1 cellular context compared by ENCODE assay signal in genomic region chrX:57918750-57919436, GRCh38.
TF ChIP-seq lines count a peak whose summit lies in the region.

No MANE protein-coding gene starts in this region.

TF ChIP-seq in GM23338, 12 proteins besides CTCF, POLR2A, EP300 and RAD21:
- TF ChIP-seq ZNF331 (CRISPR knock-in tag; IDR thresholded peaks at IDR 0.05; ENCODE audit: low read depth), result no peak
- TF ChIP-seq ETS1 (IDR thresholded peaks at IDR 0.05), result no peak
- no peak for TF ChIP-seq EZH2 (IDR thresholded peaks at IDR 0.05; ENCODE audit: low read depth, unreplicated experiment)
- TF ChIP-seq ZNF462 (CRISPR knock-in tag; IDR thresholded peaks at IDR 0.05), result no peak
- TF ChIP-seq JUNB (IDR thresholded peaks at IDR 0.05; ENCODE audit: unreplicated experiment), result no peak
- TF ChIP-seq CREB1 (CRISPR knock-in tag; IDR thresholded peaks at IDR 0.05; ENCODE audit: low read depth), result no peak
- TF ChIP-seq NANOG (IDR thresholded peaks at IDR 0.05; ENCODE audit: borderline replicate concordance), result no peak
- no peak for TF ChIP-seq STAT1 (IDR thresholded peaks at IDR 0.05; ENCODE audit: unreplicated experiment)
- no peak for TF ChIP-seq ZNF114 (CRISPR knock-in tag; IDR thresholded peaks at IDR 0.05)
- TF ChIP-seq REST (IDR thresholded peaks at IDR 0.05; ENCODE audit: unreplicated experiment), result no peak
- TF ChIP-seq EZH2phosphoT487 (IDR thresholded peaks at IDR 0.05; ENCODE audit: unreplicated experiment), result no peak
- TF ChIP-seq POLR2AphosphoS5 (IDR thresholded peaks at IDR 0.05; ENCODE audit: low read depth), result no peak
